In the genomic region with DNA sequence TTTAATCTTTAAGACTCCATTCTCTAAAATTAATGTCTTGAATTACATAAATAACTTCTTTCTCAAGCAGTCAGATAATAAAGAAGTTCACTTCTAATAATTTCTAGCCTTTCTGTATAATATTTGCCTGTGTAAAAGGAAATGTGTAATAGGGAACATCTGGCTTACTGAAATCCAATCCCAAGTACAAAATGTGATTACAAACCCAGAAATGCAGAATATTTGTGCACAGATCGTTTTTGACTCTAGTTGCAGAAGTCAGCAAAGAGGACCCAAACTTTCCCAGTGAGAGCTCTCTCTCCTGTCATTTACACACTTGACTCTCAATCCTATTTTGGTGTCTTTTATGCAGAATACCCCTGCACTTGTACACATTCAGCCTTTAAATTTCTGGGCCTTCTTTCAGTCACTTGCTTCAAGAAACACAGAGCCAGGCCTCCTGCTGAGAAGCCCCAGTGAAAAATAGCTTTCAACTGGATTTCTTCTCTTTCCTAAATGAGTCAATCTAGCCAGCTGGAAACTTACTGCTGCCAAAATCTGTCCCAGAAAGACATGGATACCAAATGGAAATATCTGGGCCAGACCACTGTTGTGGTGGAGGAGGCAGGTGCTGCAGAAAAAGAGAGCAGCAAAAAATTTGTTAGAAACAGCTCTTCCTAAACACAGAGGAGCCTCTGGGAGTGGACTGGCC, we compare ENCODE assay signal across 10 cellular contexts.
DNase-seq lines count a peak whose midpoint lies in the region; ATAC-seq and TF ChIP-seq lines count a peak whose summit lies in the region.
"Had no signal": no experiment of that assay in that cellular context is flagged by ENCODE, and none has a peak within 500 bp of the region (broad histone marks: within the 10 kb centered on the region; RNA-seq: fewer than 3 reads in every experiment).

No MANE protein-coding gene starts in this region.

- H3K27me3 ChIP-seq in aorta (ENCODE audit: control insufficient read depth in 1 of 2, insufficient read depth in 2 of 2, low read length in 1 of 2) = no peaks in the 10 kb centered on the region

- no peak overlapping the region for H3K4me3 Mint-ChIP-seq in glutamatergic neuron (ENCODE audit: unreplicated experiment)

- ATAC-seq in Right ventricle myocardium inferior (peak; percentile 61), aorta (ENCODE audit: low FRiP score) (peak; percentile 30), GM21825 (IDR thresholded peaks at IDR 0.05; ENCODE audit: unreplicated experiment) (no peak)

- H3K27me3 Mint-ChIP-seq in glutamatergic neuron (ENCODE audit: unreplicated experiment) = no peaks in the 10 kb centered on the region

- no peaks in the 10 kb centered on the region for H3K9me3 Mint-ChIP-seq in glutamatergic neuron (ENCODE audit: unreplicated experiment)

- intact Hi-C loops in Right ventricle myocardium inferior (cut with DNase I) = no loop called here
- intact Hi-C loops in cardiac septum (cut with DNase I) = no loop called here
- intact Hi-C loops in aorta (cut with DNase I) = no loop called here

- H3K4me3 ChIP-seq in aorta (ENCODE audit: low read length in 2 of 2) = no peak overlapping the region

- WGBS in aorta, 2 donors = 9 to 21% methylated on average over 1 of the region's 1 CpG

- H3K4me1 ChIP-seq in aorta (ENCODE audit: control insufficient read depth in 1 of 2, insufficient read depth in 2 of 2, low read length in 2 of 2) = peaks cover 12 to 20% of the 10 kb centered on the region in 2 donors

- peaks cover 5% of the 10 kb centered on the region for H3K4me1 Mint-ChIP-seq in glutamatergic neuron (ENCODE audit: low read depth, unreplicated experiment)

- H3K36me3 ChIP-seq in aorta (ENCODE audit: control insufficient read depth in 1 of 2, insufficient read depth in 2 of 2, low read length in 1 of 2) = peaks cover 2 to 5% of the 10 kb centered on the region in 2 donors

- H3K9me3 ChIP-seq in aorta (ENCODE audit: control insufficient read depth, low read length) = no peaks in the 10 kb centered on the region

- H3K27ac ChIP-seq in aorta (ENCODE audit: low read depth in 1 of 2, low read length in 2 of 2) = peak overlapping the region in 1 of 2 donors; percentile 61

- no peak for DNase-seq in Right ventricle myocardium inferior (ENCODE audit: missing footprints)
- no peak for DNase-seq in cardiac septum (ENCODE audit: low spot score)
- DNase-seq in epidermal melanocyte (ENCODE audit: insufficient read length, low spot score) = peak; percentile 16
- peak; percentile 91 for DNase-seq in myocyte (ENCODE audit: low read depth)
- DNase-seq in aorta = no peak
- no peak for DNase-seq in activated T-cell treated with anti-CD3 and anti-CD28 coated beads, Interleukin-2, amount 50 U/mL, for 48 hours
- no peak for DNase-seq in glutamatergic neuron
- DNase-seq: NCI-H146, OCI-M1 had no signal

- no peak for TF ChIP-seq CTCF in glutamatergic neuron (IDR thresholded peaks at IDR 0.05; ENCODE audit: partially characterized antibody, unreplicated experiment)

- H3K36me3 Mint-ChIP-seq in glutamatergic neuron (ENCODE audit: unreplicated experiment) = no peaks in the 10 kb centered on the region

- H3K27ac Mint-ChIP-seq in glutamatergic neuron (ENCODE audit: unreplicated experiment) = no peak overlapping the region

Comparison
In these comparisons a context has a peak if more than half of its experiments do, and no peak if none do; other contexts are left out.
1. DNase-seq: peak in epidermal melanocyte (single experiment) and myocyte (single experiment); none in Right ventricle myocardium inferior (single experiment), cardiac septum (single experiment), aorta (0 of 2), activated T-cell treated with anti-CD3 and anti-CD28 coated beads, Interleukin-2, amount 50 U/mL, for 48 hours (0 of 2) and glutamatergic neuron (single experiment).